Comparison of ENCODE assay signal across 20 cellular contexts in the genomic region with DNA sequence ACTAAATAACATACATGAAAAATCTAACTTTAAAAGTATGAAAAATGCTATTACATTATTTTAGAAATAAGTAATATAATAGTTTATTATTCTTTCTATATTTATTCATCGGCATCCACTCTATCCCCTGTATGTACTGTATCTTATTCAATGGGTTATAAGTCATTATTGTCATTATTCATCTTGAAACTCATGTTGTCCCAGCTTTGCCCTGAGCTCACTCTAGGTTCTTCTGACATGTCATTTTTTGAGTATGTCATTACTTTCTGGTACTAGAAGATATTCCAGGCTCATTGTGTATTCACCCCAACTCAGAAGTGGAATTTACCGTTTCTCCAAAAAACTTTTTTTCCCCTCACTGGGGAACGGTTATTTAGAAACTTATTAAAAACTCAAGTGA. TPM values are rescaled to one million over a fixed set of nuclear protein-coding genes. Genes with fewer than 3 reads are reported as not detected.
A peak's percentile ranks its signal among the peaks of the same experiment; 100 is the strongest.
DNase-seq lines count a peak whose midpoint lies in the region; ATAC-seq, FAIRE-seq and TF ChIP-seq lines count a peak whose summit lies in the region.
"Had no signal": no experiment of that assay in that cellular context is flagged by ENCODE, and none has a peak within 500 bp of the region (broad histone marks: within the 10 kb centered on the region; RNA-seq: fewer than 3 reads in every experiment).

No MANE protein-coding gene starts in this region.

- no peaks in the 10 kb centered on the region for H3K9me3 Mint-ChIP-seq in activated CD8-positive, alpha-beta T cell treated with anti-CD3 and anti-CD28 coated beads for 36 hours
- H3K9me3 Mint-ChIP-seq in activated CD8-positive, alpha-beta T cell treated with anti-CD3 and anti-CD28 coated beads, Interleukin-2, amount 10 ng/mL, durations not matched to agents 7 days and 5 days (ENCODE audit: insufficient read depth): no peaks in the 10 kb centered on the region
- H3K9me3 Mint-ChIP-seq: CD4-positive, alpha-beta T cell had no signal

- no peaks in the 10 kb centered on the region for H3K27me3 Mint-ChIP-seq in activated CD8-positive, alpha-beta T cell treated with anti-CD3 and anti-CD28 coated beads for 36 hours
- no peaks in the 10 kb centered on the region for H3K27me3 Mint-ChIP-seq in activated CD8-positive, alpha-beta T cell treated with anti-CD3 and anti-CD28 coated beads, Interleukin-2, amount 10 ng/mL, durations not matched to agents 7 days and 5 days (ENCODE audit: low read depth)
- H3K27me3 Mint-ChIP-seq: CD4-positive, alpha-beta T cell had no signal

- TF ChIP-seq CTCF in activated CD8-positive, alpha-beta T cell treated with anti-CD3 and anti-CD28 coated beads for 36 hours (IDR thresholded peaks at IDR 0.05): no peak
- TF ChIP-seq CTCF in GM10248 (IDR thresholded peaks at IDR 0.05; ENCODE audit: control extremely low read depth, extremely low read depth, low read depth, missing control alignments): no peak
- TF ChIP-seq CTCF in foreskin keratinocyte (conservative IDR thresholded peaks at IDR 0.05): no peak

- no peak overlapping the region for H3K4me3 Mint-ChIP-seq in activated CD8-positive, alpha-beta T cell treated with anti-CD3 and anti-CD28 coated beads for 36 hours
- H3K4me3 Mint-ChIP-seq in activated CD8-positive, alpha-beta T cell treated with anti-CD3 and anti-CD28 coated beads, Interleukin-2, amount 10 ng/mL, durations not matched to agents 7 days and 5 days: no peak overlapping the region
- H3K4me3 Mint-ChIP-seq: CD4-positive, alpha-beta T cell had no signal

- CTCF ChIA-PET in activated CD8-positive, alpha-beta T cell treated with anti-CD3 and anti-CD28 coated beads for 36 hours (lab: Charles Lee): no interaction called here
- CTCF ChIA-PET in activated CD8-positive, alpha-beta T cell treated with anti-CD3 and anti-CD28 coated beads, Interleukin-2, amount 10 ng/mL, durations not matched to agents 7 days and 5 days (lab: Charles Lee): no interaction called here
- CTCF ChIA-PET in GM10248 (lab: Yijun Ruan, JAX): no interaction called here

- no peak for ATAC-seq in activated CD8-positive, alpha-beta T cell treated with anti-CD3 and anti-CD28 coated beads for 36 hours
- no peak for ATAC-seq in activated CD8-positive, alpha-beta T cell treated with anti-CD3 and anti-CD28 coated beads, Interleukin-2, amount 10 ng/mL, durations not matched to agents 7 days and 5 days
- no peak for ATAC-seq in foreskin keratinocyte
- ATAC-seq in GM21576 (IDR thresholded peaks at IDR 0.05; ENCODE audit: unreplicated experiment): no peak
- ATAC-seq: K562, Panc1 had no signal

- no peaks in the 10 kb centered on the region for H3K27me3 ChIP-seq in foreskin keratinocyte
- H3K27me3 ChIP-seq: SJSA1 had no signal

- no peak for DNase-seq in activated CD8-positive, alpha-beta T cell treated with anti-CD3 and anti-CD28 coated beads for 36 hours
- DNase-seq in activated CD8-positive, alpha-beta T cell treated with anti-CD3 and anti-CD28 coated beads, Interleukin-2, amount 10 ng/mL, durations not matched to agents 7 days and 5 days: no peak
- DNase-seq in GM10248 (ENCODE audit: extremely low spot score) (peak; percentile 40), GM18507 (ENCODE audit: extremely low spot score, insufficient read length, low read depth) (no peak), foreskin keratinocyte (no peak), NCI-H774 (lab: John Stamatoyannopoulos, UW) (no peak), NCI-H1092 (lab: John Stamatoyannopoulos, UW) (no peak)
- DNase-seq: Caco-2; CD4-positive, alpha-beta T cell; DMS153; GDM1; GOT3; NCI-H1105; NCI-H2081; NCI-H2171 treated with DMSO at 0.1 percent for 48 hours; NCI-H446 had no signal

- peaks cover 8% of the 10 kb centered on the region for H3K36me3 Mint-ChIP-seq in activated CD8-positive, alpha-beta T cell treated with anti-CD3 and anti-CD28 coated beads for 36 hours (ENCODE audit: low read depth)
- H3K36me3 Mint-ChIP-seq in activated CD8-positive, alpha-beta T cell treated with anti-CD3 and anti-CD28 coated beads, Interleukin-2, amount 10 ng/mL, durations not matched to agents 7 days and 5 days (ENCODE audit: low read depth): peaks cover 7% of the 10 kb centered on the region

- peak overlapping the region; percentile 16 for H3K27ac Mint-ChIP-seq in activated CD8-positive, alpha-beta T cell treated with anti-CD3 and anti-CD28 coated beads for 36 hours
- H3K27ac Mint-ChIP-seq in activated CD8-positive, alpha-beta T cell treated with anti-CD3 and anti-CD28 coated beads, Interleukin-2, amount 10 ng/mL, durations not matched to agents 7 days and 5 days: no peak overlapping the region

- H3K4me1 ChIP-seq in foreskin keratinocyte: no peaks in the 10 kb centered on the region
- H3K4me1 ChIP-seq: Caco-2 had no signal

- intact Hi-C loops in activated CD8-positive, alpha-beta T cell treated with anti-CD3 and anti-CD28 coated beads for 36 hours (cut with micrococcal nuclease): no loop called here

- H3K4me1 Mint-ChIP-seq in activated CD8-positive, alpha-beta T cell treated with anti-CD3 and anti-CD28 coated beads for 36 hours (ENCODE audit: low read depth): peaks cover 11% of the 10 kb centered on the region
- H3K4me1 Mint-ChIP-seq in activated CD8-positive, alpha-beta T cell treated with anti-CD3 and anti-CD28 coated beads, Interleukin-2, amount 10 ng/mL, durations not matched to agents 7 days and 5 days (ENCODE audit: low read depth): no peaks in the 10 kb centered on the region

- H3K27ac ChIP-seq in foreskin keratinocyte: peak overlapping the region; percentile 30
- H3K27ac ChIP-seq: SJSA1 had no signal

- peak; percentile 12 for FAIRE-seq in GM18507 (lab: Jason Lieb, UNC)
- FAIRE-seq: K562 had no signal

- POLR2A ChIA-PET in activated CD8-positive, alpha-beta T cell treated with anti-CD3 and anti-CD28 coated beads for 36 hours (lab: Charles Lee): no interaction called here
- POLR2A ChIA-PET in activated CD8-positive, alpha-beta T cell treated with anti-CD3 and anti-CD28 coated beads, Interleukin-2, amount 10 ng/mL, durations not matched to agents 7 days and 5 days (lab: Charles Lee): no interaction called here
- POLR2A ChIA-PET in GM10248 (lab: Yijun Ruan, JAX): no interaction called here

RNA-seq across cellular contexts. Expression of a gene that starts 53.0 kb away (rescaled TPM):
- total RNA-seq in activated CD8-positive, alpha-beta T cell treated with anti-CD3 and anti-CD28 coated beads for 36 hours: 10 to 100 TPM; 21.6 to 23.1 TPM
- 10 to 100 TPM; 24.1 to 24.2 TPM for total RNA-seq in activated CD8-positive, alpha-beta T cell treated with anti-CD3 and anti-CD28 coated beads, Interleukin-2, amount 10 ng/mL, durations not matched to agents 7 days and 5 days
- total RNA-seq in foreskin keratinocyte: 5.3 and 5.9 TPM in 2 replicates
- 4.5 and 4.7 TPM in 2 replicates for polyA plus RNA-seq in foreskin keratinocyte

RNA-seq across cellular contexts. Expression of a gene that starts 57.8 kb away (rescaled TPM):
- total RNA-seq in activated CD8-positive, alpha-beta T cell treated with anti-CD3 and anti-CD28 coated beads for 36 hours: 10 to 100 TPM; 47.9 to 50.3 TPM
- 10 to 100 TPM; 25.7 to 27.0 TPM for total RNA-seq in activated CD8-positive, alpha-beta T cell treated with anti-CD3 and anti-CD28 coated beads, Interleukin-2, amount 10 ng/mL, durations not matched to agents 7 days and 5 days
- total RNA-seq in foreskin keratinocyte: 19.7 and 20.6 TPM in 2 replicates
- 16.3 and 18.5 TPM in 2 replicates for polyA plus RNA-seq in foreskin keratinocyte
